28 cellular contexts compared by ENCODE assay signal in genomic region chr2:223611061-223611460, GRCh38. TPM values are rescaled to one million over a fixed set of nuclear protein-coding genes. Genes with fewer than 3 reads are reported as not detected.
"Had no signal": no experiment of that assay in that cellular context is flagged by ENCODE, and none has a peak within 500 bp of the region (broad histone marks: within the 10 kb centered on the region; RNA-seq: fewer than 3 reads in every experiment).

No MANE protein-coding gene starts in this region.

- H3K27me3 ChIP-seq: right lobe of liver, sigmoid colon, thyroid gland, tibial nerve, upper lobe of left lung, vagina had no signal

- H3K36me3 Mint-ChIP-seq: natural killer cell treated with Interleukin-12 subunit alpha and Interleukin-12 subunit beta and Interleukin-15 and Interleukin-18, amount 100 ng/mL, for 72 hours; stimulated activated effector memory CD8-positive, alpha-beta T cell treated with anti-CD3 and anti-CD28 coated beads, Interleukin-12 subunit alpha, Interleukin-12 subunit beta, amount 100 ng/mL, for 72 hours; stimulated activated naive B cell treated with anti-CD40 and anti-IgM and Interleukin-4, amounts not matched to agents 10 μg/mL and 1 μg/mL and 100 μg/mL, for 72 hours had no signal

- ATAC-seq: natural killer cell treated with Interleukin-12 subunit alpha and Interleukin-12 subunit beta and Interleukin-15 and Interleukin-18, amount 100 ng/mL, for 72 hours; pancreas; psoas muscle; right cardiac atrium; right lobe of liver; stimulated activated effector memory CD8-positive, alpha-beta T cell treated with anti-CD3 and anti-CD28 coated beads, Interleukin-12 subunit alpha, Interleukin-12 subunit beta, amount 100 ng/mL, for 72 hours; stimulated activated naive B cell treated with anti-CD40 and anti-IgM and Interleukin-4, amounts not matched to agents 10 μg/mL and 1 μg/mL and 100 μg/mL, for 72 hours had no signal

- H3K27ac Mint-ChIP-seq: natural killer cell treated with Interleukin-12 subunit alpha and Interleukin-12 subunit beta and Interleukin-15 and Interleukin-18, amount 100 ng/mL, for 72 hours; nephron progenitor cell; stimulated activated effector memory CD8-positive, alpha-beta T cell treated with anti-CD3 and anti-CD28 coated beads, Interleukin-12 subunit alpha, Interleukin-12 subunit beta, amount 100 ng/mL, for 72 hours; stimulated activated naive B cell treated with anti-CD40 and anti-IgM and Interleukin-4, amounts not matched to agents 10 μg/mL and 1 μg/mL and 100 μg/mL, for 72 hours; stimulated activated naive CD8-positive, alpha-beta T cell treated with anti-CD3 and anti-CD28 coated beads, Interleukin-15, Interleukin-2, amounts not matched to agents 100 ng/mL and 50 ng/mL, for 24 hours had no signal

- DNase-seq: nephron progenitor cell; nucleus accumbens; pancreas; psoas muscle; right cardiac atrium; right lobe of liver; sigmoid colon; small intestine; stimulated activated CD4-positive, alpha-beta T cell treated with anti-CD3 and anti-CD28 coated beads, Interleukin-15, amount 100 ng/mL, for 24 hours; stimulated activated CD4-positive, alpha-beta T cell treated with anti-CD3 and anti-CD28 coated beads, Interleukin-2, amount 100 ng/mL, for 24 hours; stimulated activated CD4-positive, alpha-beta T cell treated with anti-CD3 and anti-CD28 coated beads, Interleukin-2, amount 100 ng/mL, for 48 hours; stimulated activated CD4-positive, alpha-beta T cell treated with anti-CD3 and anti-CD28 coated beads, Interleukin-4, amount 100 ng/mL, for 24 hours; stimulated activated naive B cell treated with anti-CD40 and anti-IgM and Interleukin-4, amounts not matched to agents 10 μg/mL and 1 μg/mL and 100 μg/mL, for 72 hours; stimulated activated naive CD4-positive, alpha-beta T cell treated with Interleukin-2 at 50 U/mL for 16 hours; stomach; thyroid gland; trophoblast cell; upper lobe of left lung had no signal

- H3K9me3 ChIP-seq: neutrophil, pancreas, psoas muscle, right lobe of liver, sigmoid colon, stomach, thoracic aorta, thyroid gland, tibial nerve, upper lobe of left lung, vagina had no signal

- H3K4me1 Mint-ChIP-seq: stimulated activated effector memory CD8-positive, alpha-beta T cell treated with anti-CD3 and anti-CD28 coated beads, Interleukin-12 subunit alpha, Interleukin-12 subunit beta, amount 100 ng/mL, for 72 hours had no signal

- H3K4me3 Mint-ChIP-seq: natural killer cell treated with Interleukin-12 subunit alpha and Interleukin-12 subunit beta and Interleukin-15 and Interleukin-18, amount 100 ng/mL, for 72 hours; nephron progenitor cell; neural crest cell; stimulated activated effector memory CD8-positive, alpha-beta T cell treated with anti-CD3 and anti-CD28 coated beads, Interleukin-12 subunit alpha, Interleukin-12 subunit beta, amount 100 ng/mL, for 72 hours; stimulated activated naive B cell treated with anti-CD40 and anti-IgM and Interleukin-4, amounts not matched to agents 10 μg/mL and 1 μg/mL and 100 μg/mL, for 72 hours; stimulated activated naive CD8-positive, alpha-beta T cell treated with anti-CD3 and anti-CD28 coated beads, Interleukin-15, Interleukin-2, amounts not matched to agents 100 ng/mL and 50 ng/mL, for 24 hours had no signal

- H3K4me3 ChIP-seq: pancreas, psoas muscle, right lobe of liver, sigmoid colon, stomach, thoracic aorta, thyroid gland, tibial nerve, upper lobe of left lung, vagina had no signal

- FAIRE-seq: pancreas, small intestine, urothelium cell line had no signal

- H3K27ac ChIP-seq: neutrophil, pancreas, psoas muscle, right lobe of liver, sigmoid colon, stomach, thoracic aorta, thyroid gland, tibial nerve, upper lobe of left lung, vagina had no signal

- H3K36me3 ChIP-seq: neutrophil, pancreas, right lobe of liver, sigmoid colon, stomach, thoracic aorta, thyroid gland, tibial nerve, upper lobe of left lung, vagina had no signal

- H3K9me3 Mint-ChIP-seq: nephron progenitor cell; neural crest cell; stimulated activated effector memory CD8-positive, alpha-beta T cell treated with anti-CD3 and anti-CD28 coated beads, Interleukin-12 subunit alpha, Interleukin-12 subunit beta, amount 100 ng/mL, for 72 hours; stimulated activated naive B cell treated with anti-CD40 and anti-IgM and Interleukin-4, amounts not matched to agents 10 μg/mL and 1 μg/mL and 100 μg/mL, for 72 hours had no signal

- H3K4me1 ChIP-seq: right lobe of liver, vagina had no signal

RNA-seq across cellular contexts. Expression of gene SCG2, which starts 8.9 kb away (rescaled TPM):
- total RNA-seq: right lobe of liver, skeletal muscle tissue had no signal
